Comparison of ENCODE assay signal across 27 cellular contexts in genomic region chr14:67690011-67690410, GRCh38. TPM values are rescaled to one million over a fixed set of nuclear protein-coding genes. Genes with fewer than 3 reads are reported as not detected.
A peak's percentile ranks its signal among the peaks of the same experiment; 100 is the strongest.
DNase-seq lines count a peak whose midpoint lies in the region; ATAC-seq, FAIRE-seq and TF ChIP-seq lines count a peak whose summit lies in the region.
"Had no signal": no experiment of that assay in that cellular context is flagged by ENCODE, and none has a peak within 500 bp of the region (broad histone marks: within the 10 kb centered on the region; RNA-seq: fewer than 3 reads in every experiment).

No MANE protein-coding gene starts in this region.

- DNase-seq in activated CD4-positive, alpha-beta T cell treated with anti-CD3 and anti-CD28 coated beads, Interleukin-2, amount 10 ng/mL, durations not matched to agents 24 days and 14 days = no peak
- DNase-seq in activated CD4-positive, alpha-beta T cell treated with anti-CD3 and anti-CD28 coated beads for 4 hours = no peak
- no peak for DNase-seq in activated naive CD8-positive, alpha-beta T cell treated with anti-CD3 and anti-CD28 coated beads, Interleukin-2, amount 50 U/mL, for 24 hours
- DNase-seq in activated naive CD8-positive, alpha-beta T cell treated with anti-CD3 and anti-CD28 coated beads for 36 hours = no peak
- DNase-seq in foreskin keratinocyte (peak in 1 of 2 donors; percentile 63), urothelium cell line (ENCODE audit: low spot score) (no peak), HUDEP-2 (lab: John Stamatoyannopoulos, UW; ENCODE audit: unreplicated experiment in 76 of 76) (no peak), NCI-H446 (lab: John Stamatoyannopoulos, UW) (no peak)
- DNase-seq: BE2C; CD8-positive, alpha-beta memory T cell; DMS 273 treated with DMSO at 0.1 percent for 48 hours; DMS79; EL; GDM1; GM23248; H7; IMR-90; KG1; MM.1S; NCI-H2029; NCI-H446 treated with DMSO at 0.1 percent for 48 hours; NCI-H526 treated with DMSO at 0.1 percent for 48 hours; RPMI8226; SHP77 had no signal

- peak; percentile 63 for FAIRE-seq in urothelium cell line (lab: Jason Lieb, UNC)
- FAIRE-seq: GM12878 had no signal

- H3K27me3 Mint-ChIP-seq in activated CD4-positive, alpha-beta T cell treated with anti-CD3 and anti-CD28 coated beads, Interleukin-2, amount 10 ng/mL, durations not matched to agents 24 days and 14 days = no peaks in the 10 kb centered on the region
- H3K27me3 Mint-ChIP-seq in activated naive CD8-positive, alpha-beta T cell treated with anti-CD3 and anti-CD28 coated beads, Interleukin-2, amount 50 U/mL, for 24 hours = no peaks in the 10 kb centered on the region
- H3K27me3 Mint-ChIP-seq in activated naive CD8-positive, alpha-beta T cell treated with anti-CD3 and anti-CD28 coated beads for 36 hours = no peaks in the 10 kb centered on the region
- H3K27me3 Mint-ChIP-seq: CD8-positive, alpha-beta memory T cell had no signal

- H3K36me3 Mint-ChIP-seq in activated CD4-positive, alpha-beta T cell treated with anti-CD3 and anti-CD28 coated beads, Interleukin-2, amount 10 ng/mL, durations not matched to agents 24 days and 14 days (ENCODE audit: low read depth) = peaks cover 64% of the 10 kb centered on the region
- peaks cover 58% of the 10 kb centered on the region for H3K36me3 Mint-ChIP-seq in activated naive CD8-positive, alpha-beta T cell treated with anti-CD3 and anti-CD28 coated beads, Interleukin-2, amount 50 U/mL, for 24 hours (ENCODE audit: low read depth)
- H3K36me3 Mint-ChIP-seq in activated naive CD8-positive, alpha-beta T cell treated with anti-CD3 and anti-CD28 coated beads for 36 hours = peaks cover 52% of the 10 kb centered on the region

- H3K4me3 Mint-ChIP-seq in activated CD4-positive, alpha-beta T cell treated with anti-CD3 and anti-CD28 coated beads, Interleukin-2, amount 10 ng/mL, durations not matched to agents 24 days and 14 days = no peak overlapping the region
- H3K4me3 Mint-ChIP-seq in activated naive CD8-positive, alpha-beta T cell treated with anti-CD3 and anti-CD28 coated beads, Interleukin-2, amount 50 U/mL, for 24 hours = no peak overlapping the region
- no peak overlapping the region for H3K4me3 Mint-ChIP-seq in activated naive CD8-positive, alpha-beta T cell treated with anti-CD3 and anti-CD28 coated beads for 36 hours
- H3K4me3 Mint-ChIP-seq: CD14-positive monocyte had no signal

- H3K27ac Mint-ChIP-seq in activated CD4-positive, alpha-beta T cell treated with anti-CD3 and anti-CD28 coated beads, Interleukin-2, amount 10 ng/mL, durations not matched to agents 24 days and 14 days = peak overlapping the region; percentile 43
- peak overlapping the region; percentile 44 for H3K27ac Mint-ChIP-seq in activated naive CD8-positive, alpha-beta T cell treated with anti-CD3 and anti-CD28 coated beads, Interleukin-2, amount 50 U/mL, for 24 hours
- H3K27ac Mint-ChIP-seq in activated naive CD8-positive, alpha-beta T cell treated with anti-CD3 and anti-CD28 coated beads for 36 hours = no peak overlapping the region

- no peak for TF ChIP-seq CTCF in foreskin keratinocyte (conservative IDR thresholded peaks at IDR 0.05)

- H3K27me3 ChIP-seq in foreskin keratinocyte = no peaks in the 10 kb centered on the region
- H3K27me3 ChIP-seq: BE2C had no signal

- H3K4me1 Mint-ChIP-seq in activated CD4-positive, alpha-beta T cell treated with anti-CD3 and anti-CD28 coated beads, Interleukin-2, amount 10 ng/mL, durations not matched to agents 24 days and 14 days = peaks cover 25% of the 10 kb centered on the region
- H3K4me1 Mint-ChIP-seq in activated naive CD8-positive, alpha-beta T cell treated with anti-CD3 and anti-CD28 coated beads, Interleukin-2, amount 50 U/mL, for 24 hours = peaks cover 20% of the 10 kb centered on the region
- peaks cover 26% of the 10 kb centered on the region for H3K4me1 Mint-ChIP-seq in activated naive CD8-positive, alpha-beta T cell treated with anti-CD3 and anti-CD28 coated beads for 36 hours

- intact Hi-C loops in activated CD4-positive, alpha-beta T cell treated with anti-CD3 and anti-CD28 coated beads, Interleukin-2, amount 10 ng/mL, durations not matched to agents 24 days and 14 days (cut with micrococcal nuclease) = loop anchor here (10.0 kb wide), 1 partner anchor 1125 kb away; no protein-coding TSS in a partner anchor

- H3K9me3 Mint-ChIP-seq in activated CD4-positive, alpha-beta T cell treated with anti-CD3 and anti-CD28 coated beads, Interleukin-2, amount 10 ng/mL, durations not matched to agents 24 days and 14 days = no peaks in the 10 kb centered on the region
- H3K9me3 Mint-ChIP-seq in activated naive CD8-positive, alpha-beta T cell treated with anti-CD3 and anti-CD28 coated beads, Interleukin-2, amount 50 U/mL, for 24 hours = no peaks in the 10 kb centered on the region
- no peaks in the 10 kb centered on the region for H3K9me3 Mint-ChIP-seq in activated naive CD8-positive, alpha-beta T cell treated with anti-CD3 and anti-CD28 coated beads for 36 hours
- H3K9me3 Mint-ChIP-seq: CD14-positive monocyte; CD8-positive, alpha-beta memory T cell had no signal

- no peak for ATAC-seq in activated naive CD8-positive, alpha-beta T cell treated with anti-CD3 and anti-CD28 coated beads, Interleukin-2, amount 50 U/mL, for 24 hours
- ATAC-seq in foreskin keratinocyte = peak; percentile 14
- ATAC-seq: GM12878 had no signal

- peaks cover 9% of the 10 kb centered on the region for H3K4me1 ChIP-seq in foreskin keratinocyte
- H3K4me1 ChIP-seq: BE2C had no signal

- no peak overlapping the region for H3K27ac ChIP-seq in foreskin keratinocyte
- H3K27ac ChIP-seq: 22Rv1, GM23248 had no signal

RNA-seq across cellular contexts. Expression of gene RDH11, which starts 5.6 kb away (rescaled TPM):
- total RNA-seq in activated CD4-positive, alpha-beta T cell treated with anti-CD3 and anti-CD28 coated beads, Interleukin-2, amount 10 ng/mL, durations not matched to agents 24 days and 14 days = 66.2 and 67.7 TPM in 2 replicates
- 10 to 100 TPM; 72.5 to 74.0 TPM for total RNA-seq in activated naive CD8-positive, alpha-beta T cell treated with anti-CD3 and anti-CD28 coated beads for 36 hours
- 118 and 119 TPM in 2 replicates for total RNA-seq in foreskin keratinocyte
- 68.8 and 75.9 TPM in 2 replicates for polyA plus RNA-seq in foreskin keratinocyte

RNA-seq across cellular contexts. Expression of gene RDH12, which starts 11.7 kb away (rescaled TPM):
- not detected in 2 replicates for total RNA-seq in activated CD4-positive, alpha-beta T cell treated with anti-CD3 and anti-CD28 coated beads, Interleukin-2, amount 10 ng/mL, durations not matched to agents 24 days and 14 days
- not detected for total RNA-seq in activated naive CD8-positive, alpha-beta T cell treated with anti-CD3 and anti-CD28 coated beads for 36 hours
- 0.07 TPM in 1 of 2 replicates, not detected in the other for total RNA-seq in foreskin keratinocyte
- polyA plus RNA-seq in foreskin keratinocyte = 0.07 TPM in 1 of 2 replicates, not detected in the other
- total RNA-seq: CD8-positive, alpha-beta memory T cell; GM12878; GM23248; IMR-90 had no signal
- polyA plus RNA-seq: CD14-positive monocyte; CD8-positive, alpha-beta memory T cell; GM12878; GM23248; IMR-90 had no signal

RNA-seq across cellular contexts. Expression of gene VTI1B, which starts 15.6 kb away (rescaled TPM):
- 75.3 and 78.5 TPM in 2 replicates for total RNA-seq in activated CD4-positive, alpha-beta T cell treated with anti-CD3 and anti-CD28 coated beads, Interleukin-2, amount 10 ng/mL, durations not matched to agents 24 days and 14 days
- 10 to 100 TPM; 70.7 to 72.5 TPM for total RNA-seq in activated naive CD8-positive, alpha-beta T cell treated with anti-CD3 and anti-CD28 coated beads for 36 hours
- total RNA-seq in foreskin keratinocyte = 64.5 and 74.3 TPM in 2 replicates
- polyA plus RNA-seq in foreskin keratinocyte = 91.3 and 98.4 TPM in 2 replicates
